ENCODE assay signal across 7 cellular contexts in genomic region chr1:20060791-20061190, GRCh38. TPM values are rescaled to one million over a fixed set of nuclear protein-coding genes. Genes with fewer than 3 reads are reported as not detected.
"Had no signal": no experiment of that assay in that cellular context is flagged by ENCODE, and none has a peak within 500 bp of the region (broad histone marks: within the 10 kb centered on the region; RNA-seq: fewer than 3 reads in every experiment).

No MANE protein-coding gene starts in this region.

RNA-seq across cellular contexts. Expression of gene PLA2G5, which starts 9.2 kb away (rescaled TPM):
- total RNA-seq: GM23248, H4, HepG2, HFFc6, HT1080 had no signal
- polyA plus RNA-seq: HepG2, IgD-negative memory B cell had no signal

RNA-seq across cellular contexts. Expression of gene PLA2G2D, which starts 58.5 kb away (rescaled TPM):
- total RNA-seq: GM23248, H4, H7, HepG2, HFFc6, HT1080 had no signal
- polyA plus RNA-seq: GM23248, HepG2 had no signal
